ENCODE assay signal across 8 cellular contexts in the genomic region with DNA sequence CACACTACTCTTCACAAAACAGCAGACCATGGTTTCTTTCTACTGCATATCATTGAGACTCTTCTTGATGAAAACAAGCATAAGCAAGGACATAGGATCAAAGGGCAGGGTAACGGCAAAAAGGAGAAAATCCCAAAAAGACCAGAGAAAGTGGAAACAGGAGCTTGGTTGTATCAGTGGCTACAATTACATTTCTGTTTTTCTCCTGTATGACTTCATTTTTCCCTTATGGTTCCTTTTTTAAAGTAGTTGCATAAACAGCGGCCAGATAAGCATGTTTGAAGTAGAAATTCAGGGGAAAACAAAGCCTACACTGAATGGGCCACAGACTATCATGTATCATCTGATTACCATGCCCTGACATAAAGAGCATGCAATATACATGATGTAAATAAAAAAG. TPM values are rescaled to one million over a fixed set of nuclear protein-coding genes. Genes with fewer than 3 reads are reported as not detected.
A peak's percentile ranks its signal among the peaks of the same experiment; 100 is the strongest.
DNase-seq lines count a peak whose midpoint lies in the region; ATAC-seq and TF ChIP-seq lines count a peak whose summit lies in the region.

No MANE protein-coding gene starts in this region.

- peak overlapping the region; percentile 97 for H3K4me3 ChIP-seq in CD4-positive, CD25-positive, alpha-beta regulatory T cell (ENCODE audit: low read depth, low read length)
- H3K4me3 ChIP-seq in IMR-90 (ENCODE audit: insufficient read depth, low read depth, low read length) (peak overlapping the region; percentile 27; the same call in 1 of the 2 replicates), breast epithelium (peak overlapping the region; percentile 61 to 92 (median 70))

- peaks cover 36 to 75% (median 64%) of the 10 kb centered on the region in 4 donors for H3K4me1 Mint-ChIP-seq in CD4-positive, CD25-positive, alpha-beta regulatory T cell
- peaks cover 54% of the 10 kb centered on the region for H3K4me1 Mint-ChIP-seq in nephron

- H3K9me3 ChIP-seq in CD4-positive, CD25-positive, alpha-beta regulatory T cell (ENCODE audit: control insufficient read depth in 2 of 2, low read length in 2 of 2): no peaks in the 10 kb centered on the region
- H3K9me3 ChIP-seq in IMR-90 (ENCODE audit: control insufficient read depth, insufficient read depth, low read length) (no peaks in the 10 kb centered on the region), breast epithelium (no peaks in the 10 kb centered on the region)

- H3K27ac ChIP-seq in CD4-positive, CD25-positive, alpha-beta regulatory T cell (ENCODE audit: insufficient read depth, low read length, poor library complexity, severe bottlenecking): no peak overlapping the region
- no peak overlapping the region for H3K27ac ChIP-seq in IMR-90 (ENCODE audit: insufficient read depth, low read length)
- H3K27ac ChIP-seq in breast epithelium: no peak overlapping the region
- H3K27ac ChIP-seq in RWPE1: no peak overlapping the region

- no peak overlapping the region; the same call in 1 of the 2 replicates for H3K14ac ChIP-seq in IMR-90 (replicated peaks; ENCODE audit: low read depth, low read length)

- H3K9me3 Mint-ChIP-seq in CD4-positive, CD25-positive, alpha-beta regulatory T cell: no peaks in the 10 kb centered on the region
- no peaks in the 10 kb centered on the region for H3K9me3 Mint-ChIP-seq in nephron

- no peak for ATAC-seq in CD4-positive, CD25-positive, alpha-beta regulatory T cell (ENCODE audit: low read depth in 2 of 2)
- ATAC-seq in IMR-90 (ENCODE audit: low read depth): no peak

- no peaks in the 10 kb centered on the region for H3K27me3 ChIP-seq in CD4-positive, CD25-positive, alpha-beta regulatory T cell (ENCODE audit: control insufficient read depth, insufficient read depth, low read length)
- H3K27me3 ChIP-seq in IMR-90 (ENCODE audit: control insufficient read depth, insufficient read depth, low read length) (no peaks in the 10 kb centered on the region), breast epithelium (no peaks in the 10 kb centered on the region)

- no peak overlapping the region for H2AFZ ChIP-seq in IMR-90 (replicated peaks; ENCODE audit: low read length, poor library complexity)

- no peak for DNase-seq in CD4-positive, CD25-positive, alpha-beta regulatory T cell
- DNase-seq in IMR-90 (no peak), breast epithelium (ENCODE audit: low spot score in 2 of 2) (no peak), RWPE1 (ENCODE audit: low spot score) (no peak), hypothalamus (lab: John Stamatoyannopoulos, UW) (no peak), NCI-H1930 (lab: John Stamatoyannopoulos, UW) (no peak)
- no peak for DNase-seq in stimulated activated CD4-positive, alpha-beta T cell treated with anti-CD3 and anti-CD28 coated beads, Interleukin-4, amount 100 ng/mL, for 1 hour

- no peak overlapping the region for H2AK9ac ChIP-seq in IMR-90 (replicated peaks; ENCODE audit: low read depth, low read length, poor library complexity)

- peaks cover 9% of the 10 kb centered on the region for H3K9me1 ChIP-seq in IMR-90 (ENCODE audit: insufficient read depth, low read length)

- BruUV-seq in IMR-90 (replicated peaks; lab: Mats Ljungman, UMichigan): no TSS peak

- POLR2A ChIA-PET in IMR-90 (lab: Charles Lee; ENCODE audit: unreplicated experiment): interaction anchor here (0.6 kb wide), 1 partner anchor 22 kb away, joined by 3 read pairs; no protein-coding TSS in a partner anchor
- POLR2A ChIA-PET in RWPE1 (lab: Yijun Ruan, JAX; ENCODE audit: low non-redundant PET): no interaction called here

- dilution Hi-C loops in IMR-90 (cut with HindIII; ENCODE audit: low sequenced_read_pairs, unreplicated experiment): no loop called here

- H3K4me2 ChIP-seq in IMR-90 (ENCODE audit: low read depth, low read length): peak overlapping the region; percentile 89

- CTCF ChIA-PET in IMR-90 (lab: Yijun Ruan, JAX) (interaction anchor here (1.0 kb wide), 1 partner anchor 82 kb away, joined by 3 read pairs; no protein-coding TSS in a partner anchor), RWPE1 (lab: Yijun Ruan, JAX) (interaction anchor here (0.6 kb wide), 1 partner anchor 1652 kb away, joined by 3 read pairs; no protein-coding TSS in a partner anchor)

- no peaks in the 10 kb centered on the region for H3K27me3 Mint-ChIP-seq in CD4-positive, CD25-positive, alpha-beta regulatory T cell
- H3K27me3 Mint-ChIP-seq in nephron (ENCODE audit: low read depth): no peaks in the 10 kb centered on the region

- H2BK20ac ChIP-seq in IMR-90 (ENCODE audit: low read depth, low read length): no peak overlapping the region

- peak overlapping the region; percentile 1 to 18 (median 4) for H3K27ac Mint-ChIP-seq in CD4-positive, CD25-positive, alpha-beta regulatory T cell
- H3K27ac Mint-ChIP-seq in nephron: no peak overlapping the region

- no peak overlapping the region for H3K18ac ChIP-seq in IMR-90 (ENCODE audit: low read depth, low read length)

- peak overlapping the region; percentile 50 to 98 (median 85) for H3K4me3 Mint-ChIP-seq in CD4-positive, CD25-positive, alpha-beta regulatory T cell
- peak overlapping the region; percentile 39 to 59 (median 56) for H3K4me3 Mint-ChIP-seq in nephron

- no peak overlapping the region; the same call in 1 of the 2 replicates for H3K9ac ChIP-seq in IMR-90 (ENCODE audit: low read depth, low read length)

- H3K4me1 ChIP-seq in CD4-positive, CD25-positive, alpha-beta regulatory T cell (ENCODE audit: control insufficient read depth, insufficient read depth, low read length, poor library complexity, severe bottlenecking): peaks cover 66% of the 10 kb centered on the region
- H3K4me1 ChIP-seq in IMR-90 (ENCODE audit: control insufficient read depth, insufficient read depth, low read length) (peaks cover 7% of the 10 kb centered on the region), breast epithelium (no peaks in the 10 kb centered on the region)

- no CpG with 5 or more reads among the region's 2 CpGs for WGBS in IMR-90 (ENCODE audit: extremely low coverage in 2 of 2, insufficient read length in 1 of 2), 2 experiments

- TF ChIP-seq CTCF in IMR-90 (conservative IDR thresholded peaks at IDR 0.05; ENCODE audit: low read depth, low read length) (no peak), breast epithelium (IDR thresholded peaks at IDR 0.05) (no peak), nephron (IDR thresholded peaks at IDR 0.05; ENCODE audit: unreplicated experiment in 3 of 3) (no peak), RWPE1 (conservative IDR thresholded peaks at IDR 0.05; ENCODE audit: low read depth) (no peak)

- peaks cover 31% of the 10 kb centered on the region for H3K36me3 Mint-ChIP-seq in CD4-positive, CD25-positive, alpha-beta regulatory T cell
- peaks cover 22% of the 10 kb centered on the region for H3K36me3 Mint-ChIP-seq in nephron (ENCODE audit: low read depth)

- H2AK5ac ChIP-seq in IMR-90 (ENCODE audit: low read depth, low read length): no peak overlapping the region

- no peak for TF ChIP-seq POLR2A in IMR-90 (IDR thresholded peaks at IDR 0.05; ENCODE audit: low read depth, low read length)
- TF ChIP-seq POLR2A in breast epithelium (IDR thresholded peaks at IDR 0.05): no peak

- H3K4ac ChIP-seq in IMR-90 (ENCODE audit: low read depth, low read length): no peak overlapping the region

- H4K91ac ChIP-seq in IMR-90 (ENCODE audit: insufficient read depth, low read depth, low read length): no peak overlapping the region

- H4K20me1 ChIP-seq in IMR-90 (ENCODE audit: insufficient read depth, low read length): peaks cover 82% of the 10 kb centered on the region

- H2BK15ac ChIP-seq in IMR-90 (ENCODE audit: low read depth, low read length): no peak overlapping the region

- no peak for TF ChIP-seq RAD21 in IMR-90 (IDR thresholded peaks at IDR 0.05; ENCODE audit: low read length)

- no peak overlapping the region for H4K5ac ChIP-seq in IMR-90 (ENCODE audit: low read depth, low read length)

- in situ Hi-C loops in IMR-90 (cut with MboI; ENCODE audit: low sequenced_read_pairs): no loop called here

- H3K23ac ChIP-seq in IMR-90 (ENCODE audit: low read depth, low read length): peak overlapping the region; percentile 82

- no peak overlapping the region for H2BK5ac ChIP-seq in IMR-90 (ENCODE audit: low read depth, low read length, poor library complexity, severe bottlenecking)

- H3K56ac ChIP-seq in IMR-90 (ENCODE audit: extremely low read depth, insufficient read depth, low read length): no peak overlapping the region

- H2BK120ac ChIP-seq in IMR-90 (ENCODE audit: low read depth, low read length): no peak overlapping the region

- intact Hi-C loops in IMR-90 (cut with micrococcal nuclease) (loop anchor here (5.0 kb wide), 1 partner anchor 185 kb away; no protein-coding TSS in a partner anchor), breast epithelium (cut with DNase I; ENCODE audit: low total_unique reads) (no loop called here)

- H3K36me3 ChIP-seq in CD4-positive, CD25-positive, alpha-beta regulatory T cell (ENCODE audit: control insufficient read depth, insufficient read depth, low read length): no peaks in the 10 kb centered on the region
- H3K36me3 ChIP-seq in IMR-90 (ENCODE audit: control insufficient read depth, insufficient read depth, low read length) (peaks cover 2% of the 10 kb centered on the region; the same call in 1 of the 2 replicates), breast epithelium (no peaks in the 10 kb centered on the region)

- peaks cover 0 to 70% of the 10 kb centered on the region in 2 experiments; a peak in 2 of 4 replicates for H3K79me1 ChIP-seq in IMR-90 (ENCODE audit: low read depth in 1 of 2, low read length in 2 of 2)

- no peak overlapping the region for H4K8ac ChIP-seq in IMR-90 (ENCODE audit: low read depth in 2 of 2, low read length in 2 of 2)

TF ChIP-seq in IMR-90, 13 proteins besides CTCF, POLR2A, EP300 and RAD21 (continues in another document):
- no peak for TF ChIP-seq NFE2L2 (IDR thresholded peaks at IDR 0.05; ENCODE audit: low read depth, low read length)
- TF ChIP-seq USF2 (IDR thresholded peaks at IDR 0.05; ENCODE audit: low read depth, low read length): no peak
- TF ChIP-seq FOS (IDR thresholded peaks at IDR 0.05; ENCODE audit: low read depth, low read length): no peak
- no peak for TF ChIP-seq MAZ (IDR thresholded peaks at IDR 0.05; ENCODE audit: borderline replicate concordance, low read depth, low read length)
- no peak for TF ChIP-seq MXI1 (IDR thresholded peaks at IDR 0.05; ENCODE audit: borderline replicate concordance, low read depth, low read length)
- no peak for TF ChIP-seq CEBPB (IDR thresholded peaks at IDR 0.05; ENCODE audit: low read depth, low read length)

RNA-seq across cellular contexts. Expression of gene EGLN1, which starts 4.6 kb away (rescaled TPM):
- 18.4 TPM for total RNA-seq in CD4-positive, CD25-positive, alpha-beta regulatory T cell
- 10 to 100 TPM; 20.7 to 31.6 (median 24.2) TPM for polyA plus RNA-seq in CD4-positive, CD25-positive, alpha-beta regulatory T cell
- 26.9 and 66.4 TPM in 2 replicates for total RNA-seq in IMR-90 (2012; rRNA removed)
- 18.1 and 25.7 TPM in 2 replicates for polyA plus RNA-seq in IMR-90 (2012; rRNA removed)
- polyA plus RNA-seq in IMR-90 (2012; cell fraction: cytosol; rRNA removed): 5.9 and 11.1 TPM in 2 replicates
- 7.3 and 10.0 TPM in 2 replicates for polyA plus RNA-seq in IMR-90 (2012; cell fraction: nucleus; rRNA removed; ENCODE audit: low replicate concordance)
- total RNA-seq in breast epithelium: 10 to 100 TPM; 33.8 to 45.6 (median 38.1) TPM

Comparison
In these comparisons a context has a peak if more than half of its experiments do, and no peak if none do; other contexts are left out.
1. H3K4me3 ChIP-seq: peak in every context shown above with its lines; median percentile 97 in CD4-positive, CD25-positive, alpha-beta regulatory T cell; 70 in breast epithelium; 27 in IMR-90.
2. H3K27ac Mint-ChIP-seq: peak in CD4-positive, CD25-positive, alpha-beta regulatory T cell (3 of 3); none in nephron (0 of 3).